In genomic region chr14:94394594-94395305, GRCh38 we compare ENCODE assay signal across 10 cellular contexts. TPM values are rescaled to one million over a fixed set of nuclear protein-coding genes. Genes with fewer than 3 reads are reported as not detected.
DNase-seq lines count a peak whose midpoint lies in the region; ATAC-seq and TF ChIP-seq lines count a peak whose summit lies in the region.
"Had no signal": no experiment of that assay in that cellular context is flagged by ENCODE, and none has a peak within 500 bp of the region (broad histone marks: within the 10 kb centered on the region; RNA-seq: fewer than 3 reads in every experiment).

No MANE protein-coding gene starts in this region.

- no peak overlapping the region for H2BK12ac ChIP-seq in H9 (ENCODE audit: insufficient read length, low read depth, low read length)

- intact Hi-C loops in left ventricle myocardium superior (cut with micrococcal nuclease), result no loop called here

- H3K9me3 ChIP-seq in H9 (ENCODE audit: control insufficient read depth, low read depth, low read length), result no peaks in the 10 kb centered on the region

- H3K36me3 Mint-ChIP-seq in activated CD4-positive, alpha-beta T cell treated with anti-CD3 and anti-CD28 coated beads, Interleukin-2, amount 10 ng/mL, durations not matched to agents 7 days and 5 days (ENCODE audit: low read depth), result no peaks in the 10 kb centered on the region
- H3K36me3 Mint-ChIP-seq in activated T-cell treated with anti-CD3 and anti-CD28 coated beads, Interleukin-2, amount 50 U/mL, for 72 hours (ENCODE audit: insufficient read depth in 2 of 2), result peaks cover 0 to 2% of the 10 kb centered on the region in 2 donors
- no peaks in the 10 kb centered on the region; a peak in 1 of 7 replicates for H3K36me3 Mint-ChIP-seq in H9 (ENCODE audit: insufficient read depth in 1 of 3, low read depth in 3 of 3)

- peak; percentile 40 to 43 for ATAC-seq in activated T-cell treated with anti-CD3 and anti-CD28 coated beads, Interleukin-2, amount 50 U/mL, for 72 hours (replicated peaks in 1 of 2)
- peak; percentile 73 for ATAC-seq in left ventricle myocardium superior
- ATAC-seq in stimulated activated naive CD8-positive, alpha-beta T cell treated with anti-CD3 and anti-CD28 coated beads, Interleukin-15, amount 100 ng/mL, for 72 hours, result peak; percentile 57
- no peak for ATAC-seq in HG02884 (IDR thresholded peaks at IDR 0.05; ENCODE audit: unreplicated experiment)

- no peak overlapping the region for H2BK5ac ChIP-seq in H9 (ENCODE audit: insufficient read length, low read length)

- H2BK15ac ChIP-seq in H9 (ENCODE audit: low read depth, low read length), result no peak overlapping the region

- H3K18ac ChIP-seq in H9 (ENCODE audit: insufficient read length, low read depth, low read length), result no peak overlapping the region

- no peaks in the 10 kb centered on the region for H3K27me3 Mint-ChIP-seq in activated CD4-positive, alpha-beta T cell treated with anti-CD3 and anti-CD28 coated beads, Interleukin-2, amount 10 ng/mL, durations not matched to agents 7 days and 5 days
- H3K27me3 Mint-ChIP-seq in activated T-cell treated with anti-CD3 and anti-CD28 coated beads, Interleukin-2, amount 50 U/mL, for 72 hours (ENCODE audit: low read depth), result peaks cover 38% of the 10 kb centered on the region
- H3K27me3 Mint-ChIP-seq in stimulated activated naive CD8-positive, alpha-beta T cell treated with anti-CD3 and anti-CD28 coated beads, Interleukin-15, amount 100 ng/mL, for 72 hours, result peaks cover 34% of the 10 kb centered on the region
- peaks cover 25% of the 10 kb centered on the region for H3K27me3 Mint-ChIP-seq in H9 (ENCODE audit: low read depth)

- peaks cover 14% of the 10 kb centered on the region for H3K4me1 ChIP-seq in H9 (ENCODE audit: insufficient read depth, low read length)

- no peak overlapping the region for H4K91ac ChIP-seq in H9 (ENCODE audit: insufficient read length, low read depth, low read length)

- WGBS in H9 (ENCODE audit: extremely low coverage, insufficient read length, low lambda C conversion rate), result no CpG with 5 or more reads among the region's 11 CpGs

- H3K27ac ChIP-seq in H9 (ENCODE audit: insufficient read length, low read depth, low read length), result no peak overlapping the region

- H3K23ac ChIP-seq in H9 (ENCODE audit: insufficient read length, low read depth, low read length), result no peak overlapping the region

- H3K9ac ChIP-seq in H9 (ENCODE audit: extremely low read depth, insufficient read length, low read length), result no peak overlapping the region

- CTCF ChIA-PET in activated CD4-positive, alpha-beta T cell treated with anti-CD3 and anti-CD28 coated beads, Interleukin-2, amount 10 ng/mL, durations not matched to agents 7 days and 5 days (lab: Charles Lee), result no interaction called here

- H4K5ac ChIP-seq in H9 (ENCODE audit: insufficient read length, low read depth, low read length), result no peak overlapping the region

- H4K20me1 ChIP-seq in H9 (ENCODE audit: control insufficient read depth, insufficient read depth, insufficient read length), result no peaks in the 10 kb centered on the region

- H3K27me3 ChIP-seq in H9 (ENCODE audit: insufficient read depth, low read length), result no peaks in the 10 kb centered on the region

- H3K79me1 ChIP-seq in H9 (ENCODE audit: insufficient read depth, low read depth, low read length, poor library complexity, severe bottlenecking), result no peaks in the 10 kb centered on the region

- no peak overlapping the region for H3K4ac ChIP-seq in H9 (ENCODE audit: low read depth, low read length)

- H3K4me3 Mint-ChIP-seq in activated CD4-positive, alpha-beta T cell treated with anti-CD3 and anti-CD28 coated beads, Interleukin-2, amount 10 ng/mL, durations not matched to agents 7 days and 5 days, result no peak overlapping the region
- peak overlapping the region; percentile 47 to 75 for H3K4me3 Mint-ChIP-seq in activated T-cell treated with anti-CD3 and anti-CD28 coated beads, Interleukin-2, amount 50 U/mL, for 72 hours
- H3K4me3 Mint-ChIP-seq in stimulated activated naive CD8-positive, alpha-beta T cell treated with anti-CD3 and anti-CD28 coated beads, Interleukin-15, amount 100 ng/mL, for 72 hours, result peak overlapping the region in 1 of 2 donors; percentile 24
- no peak overlapping the region for H3K4me3 Mint-ChIP-seq in H9

- H3K79me2 ChIP-seq in H9 (ENCODE audit: insufficient read depth, low read length), result no peaks in the 10 kb centered on the region

- H3K4me2 ChIP-seq in H9 (ENCODE audit: insufficient read depth, insufficient read length, low read length), result no peak overlapping the region

- H2BK20ac ChIP-seq in H9 (ENCODE audit: low read depth, low read length, poor library complexity, severe bottlenecking), result no peak overlapping the region

- no peak overlapping the region for H2BK120ac ChIP-seq in H9 (ENCODE audit: low read depth, low read length, poor library complexity, severe bottlenecking)

- no peak overlapping the region for H3K56ac ChIP-seq in H9 (ENCODE audit: insufficient read length, low read depth, low read length)

- H3K23me2 ChIP-seq in H9 (ENCODE audit: insufficient read length, low read depth, low read length, poor library complexity, severe bottlenecking), result no peaks in the 10 kb centered on the region

- H2AFZ ChIP-seq in H9 (ENCODE audit: low read length), result no peak overlapping the region

- H3T11ph ChIP-seq in H9 (ENCODE audit: low read length), result no peak overlapping the region

- DNase-seq in activated CD4-positive, alpha-beta T cell treated with anti-CD3 and anti-CD28 coated beads, Interleukin-2, amount 10 ng/mL, durations not matched to agents 7 days and 5 days, result no peak
- no peak for DNase-seq in activated CD4-positive, alpha-beta T cell treated with anti-CD3 and anti-CD28 coated beads, Interleukin-2, amount 50 U/mL, for 1 hour
- peak; percentile 31 to 51 for DNase-seq in activated T-cell treated with anti-CD3 and anti-CD28 coated beads, Interleukin-2, amount 50 U/mL, for 72 hours
- DNase-seq in left ventricle myocardium superior (peak; percentile 49), H9 (no peak), COLO668 (lab: John Stamatoyannopoulos, UW; ENCODE audit: unreplicated experiment) (no peak)
- DNase-seq in stimulated activated naive CD8-positive, alpha-beta T cell treated with anti-CD3 and anti-CD28 coated beads, Interleukin-15, amount 100 ng/mL, for 72 hours, result peak in 1 of 2 donors; percentile 49
- DNase-seq: ACHN had no signal

- peak overlapping the region; percentile 28 for H3K27ac Mint-ChIP-seq in activated CD4-positive, alpha-beta T cell treated with anti-CD3 and anti-CD28 coated beads, Interleukin-2, amount 10 ng/mL, durations not matched to agents 7 days and 5 days
- H3K27ac Mint-ChIP-seq in activated T-cell treated with anti-CD3 and anti-CD28 coated beads, Interleukin-2, amount 50 U/mL, for 72 hours, result peak overlapping the region; percentile 93
- peak overlapping the region; percentile 16 to 92 for H3K27ac Mint-ChIP-seq in stimulated activated naive CD8-positive, alpha-beta T cell treated with anti-CD3 and anti-CD28 coated beads, Interleukin-15, amount 100 ng/mL, for 72 hours
- H3K27ac Mint-ChIP-seq in H9, result no peak overlapping the region

- no peak overlapping the region for H4K8ac ChIP-seq in H9 (replicated peaks; ENCODE audit: insufficient read length, low read depth, low read length)

- peaks cover 51% of the 10 kb centered on the region for H3K4me1 Mint-ChIP-seq in activated CD4-positive, alpha-beta T cell treated with anti-CD3 and anti-CD28 coated beads, Interleukin-2, amount 10 ng/mL, durations not matched to agents 7 days and 5 days
- H3K4me1 Mint-ChIP-seq in activated T-cell treated with anti-CD3 and anti-CD28 coated beads, Interleukin-2, amount 50 U/mL, for 72 hours (ENCODE audit: low read depth), result peaks cover 48% of the 10 kb centered on the region
- H3K4me1 Mint-ChIP-seq in stimulated activated naive CD8-positive, alpha-beta T cell treated with anti-CD3 and anti-CD28 coated beads, Interleukin-15, amount 100 ng/mL, for 72 hours, result peaks cover 56% of the 10 kb centered on the region
- H3K4me1 Mint-ChIP-seq in H9, result peaks cover 65 to 70% of the 10 kb centered on the region in 2 experiments

- POLR2A ChIA-PET in activated CD4-positive, alpha-beta T cell treated with anti-CD3 and anti-CD28 coated beads, Interleukin-2, amount 10 ng/mL, durations not matched to agents 7 days and 5 days (lab: Charles Lee), result no interaction called here

- H3K14ac ChIP-seq in H9 (ENCODE audit: insufficient read depth, low read length), result no peak overlapping the region

- no peak overlapping the region for H2AK5ac ChIP-seq in H9 (ENCODE audit: insufficient read length, low read length)

- TF ChIP-seq CTCF in H9 (conservative IDR thresholded peaks at IDR 0.05), result no peak

- H3K9me3 Mint-ChIP-seq in activated CD4-positive, alpha-beta T cell treated with anti-CD3 and anti-CD28 coated beads, Interleukin-2, amount 10 ng/mL, durations not matched to agents 7 days and 5 days, result no peaks in the 10 kb centered on the region
- peaks cover 2 to 6% of the 10 kb centered on the region in 2 donors for H3K9me3 Mint-ChIP-seq in activated T-cell treated with anti-CD3 and anti-CD28 coated beads, Interleukin-2, amount 50 U/mL, for 72 hours
- H3K9me3 Mint-ChIP-seq in stimulated activated naive CD8-positive, alpha-beta T cell treated with anti-CD3 and anti-CD28 coated beads, Interleukin-15, amount 100 ng/mL, for 72 hours, result peaks cover 0 to 4% of the 10 kb centered on the region in 2 donors
- no peaks in the 10 kb centered on the region; a peak in 1 of 5 replicates for H3K9me3 Mint-ChIP-seq in H9

RNA-seq across cellular contexts. Expression of gene SERPINA1, which starts 6.3 kb away (rescaled TPM):
- total RNA-seq in activated CD4-positive, alpha-beta T cell treated with anti-CD3 and anti-CD28 coated beads, Interleukin-2, amount 10 ng/mL, durations not matched to agents 7 days and 5 days, result 1 to 10 TPM; 4.1 to 4.4 TPM
- total RNA-seq in activated T-cell treated with anti-CD3 and anti-CD28 coated beads, Interleukin-2, amount 50 U/mL, for 72 hours, result 10 to 100 TPM; 20.3 to 68.9 TPM
- total RNA-seq in left ventricle myocardium superior, result 7.7 TPM
- total RNA-seq in H9 (2021), result not detected in 2 replicates

RNA-seq across cellular contexts. Expression of gene SERPINA2, which starts 28.3 kb away (rescaled TPM):
- total RNA-seq in activated CD4-positive, alpha-beta T cell treated with anti-CD3 and anti-CD28 coated beads, Interleukin-2, amount 10 ng/mL, durations not matched to agents 7 days and 5 days, result not detected
- total RNA-seq in activated T-cell treated with anti-CD3 and anti-CD28 coated beads, Interleukin-2, amount 50 U/mL, for 72 hours, result not detected
- not detected for total RNA-seq in left ventricle myocardium superior
- total RNA-seq in H9 (2021), result not detected in 2 replicates
- total RNA-seq: skeletal muscle tissue had no signal

RNA-seq across cellular contexts. Expression of gene SERPINA11, which starts 57.9 kb away (rescaled TPM):
- not detected for total RNA-seq in activated CD4-positive, alpha-beta T cell treated with anti-CD3 and anti-CD28 coated beads, Interleukin-2, amount 10 ng/mL, durations not matched to agents 7 days and 5 days
- not detected for total RNA-seq in activated T-cell treated with anti-CD3 and anti-CD28 coated beads, Interleukin-2, amount 50 U/mL, for 72 hours
- total RNA-seq in left ventricle myocardium superior (not detected), H9 (2021) (not detected in 2 replicates)
- total RNA-seq: skeletal muscle tissue had no signal

Comparison
In these comparisons a context has a peak if more than half of its experiments do, and no peak if none do; other contexts are left out.
1. DNase-seq: peak in activated T-cell treated with anti-CD3 and anti-CD28 coated beads, Interleukin-2, amount 50 U/mL, for 72 hours (2 of 2) and left ventricle myocardium superior (single experiment); none in activated CD4-positive, alpha-beta T cell treated with anti-CD3 and anti-CD28 coated beads, Interleukin-2, amount 10 ng/mL, durations not matched to agents 7 days and 5 days (single experiment), activated CD4-positive, alpha-beta T cell treated with anti-CD3 and anti-CD28 coated beads, Interleukin-2, amount 50 U/mL, for 1 hour (single experiment), H9 (single experiment) and COLO668 (single experiment).
2. H3K27ac Mint-ChIP-seq: peak in activated CD4-positive, alpha-beta T cell treated with anti-CD3 and anti-CD28 coated beads, Interleukin-2, amount 10 ng/mL, durations not matched to agents 7 days and 5 days (single experiment), activated T-cell treated with anti-CD3 and anti-CD28 coated beads, Interleukin-2, amount 50 U/mL, for 72 hours (single experiment) and stimulated activated naive CD8-positive, alpha-beta T cell treated with anti-CD3 and anti-CD28 coated beads, Interleukin-15, amount 100 ng/mL, for 72 hours (2 of 2); none in H9 (0 of 3).
3. H3K4me3 Mint-ChIP-seq: peak in activated T-cell treated with anti-CD3 and anti-CD28 coated beads, Interleukin-2, amount 50 U/mL, for 72 hours (2 of 2); none in activated CD4-positive, alpha-beta T cell treated with anti-CD3 and anti-CD28 coated beads, Interleukin-2, amount 10 ng/mL, durations not matched to agents 7 days and 5 days (single experiment) and H9 (0 of 2).